Comparison of ENCODE assay signal across 9 cellular contexts in genomic region chr12:122893208-122894151, GRCh38. TPM values are rescaled to one million over a fixed set of nuclear protein-coding genes. Genes with fewer than 3 reads are reported as not detected.
DNase-seq lines count a peak whose midpoint lies in the region; ATAC-seq and TF ChIP-seq lines count a peak whose summit lies in the region.
"Had no signal": no experiment of that assay in that cellular context is flagged by ENCODE, and none has a peak within 500 bp of the region (broad histone marks: within the 10 kb centered on the region; RNA-seq: fewer than 3 reads in every experiment).

No MANE protein-coding gene starts in this region.

- 70 to 89% methylated on average over 7 of the region's 7 CpGs for WGBS in lung, 2 donors

- TF ChIP-seq CTCF in breast epithelium (IDR thresholded peaks at IDR 0.05) (no peak), lung (IDR thresholded peaks at IDR 0.05; ENCODE audit: control extremely low read depth, extremely low read depth) (no peak), tibial artery (IDR thresholded peaks at IDR 0.05) (no peak)

- no peaks in the 10 kb centered on the region for H3K9me3 Mint-ChIP-seq in activated T-cell treated with anti-CD3 and anti-CD28 coated beads, Interleukin-2, amount 50 U/mL, for 72 hours

- peaks cover 97% of the 10 kb centered on the region for H3K4me1 Mint-ChIP-seq in activated T-cell treated with anti-CD3 and anti-CD28 coated beads, Interleukin-2, amount 50 U/mL, for 72 hours (ENCODE audit: low read depth)

- H3K36me3 ChIP-seq in breast epithelium (no peaks in the 10 kb centered on the region), lung (ENCODE audit: control insufficient read depth in 2 of 2, insufficient read depth in 2 of 2, low read length in 2 of 2) (no peaks in the 10 kb centered on the region), tibial artery (no peaks in the 10 kb centered on the region)

- peaks cover 5 to 7% of the 10 kb centered on the region in 2 donors for H3K36me3 Mint-ChIP-seq in activated T-cell treated with anti-CD3 and anti-CD28 coated beads, Interleukin-2, amount 50 U/mL, for 72 hours (ENCODE audit: insufficient read depth in 2 of 2)

- intact Hi-C loops in breast epithelium (cut with DNase I; ENCODE audit: low total_unique reads) (no loop called here), tibial artery (cut with DNase I; ENCODE audit: low total_unique reads) (no loop called here)

- DNase-seq in activated T-cell treated with anti-CD3 and anti-CD28 coated beads, Interleukin-2, amount 50 U/mL, for 72 hours, result no peak
- no peak for DNase-seq in activated T-cell treated with anti-CD3 and anti-CD28 coated beads, Interleukin-2, amount 50 U/mL, for 48 hours
- DNase-seq in breast epithelium (ENCODE audit: low spot score in 2 of 2) (no peak), lung (ENCODE audit: low spot score) (no peak), tibial artery (no peak), NCI-H345 (lab: John Stamatoyannopoulos, UW) (no peak), GM19240 (ENCODE audit: insufficient read length, low spot score) (no peak), NCI-H748 treated with DMSO at 0.1 percent for 48 hours (lab: John Stamatoyannopoulos, UW) (no peak)
- DNase-seq: RPMI8226 had no signal

- H3K27me3 ChIP-seq in breast epithelium, result no peaks in the 10 kb centered on the region
- H3K27me3 ChIP-seq in lung (ENCODE audit: control insufficient read depth, insufficient read depth), result no peaks in the 10 kb centered on the region
- no peaks in the 10 kb centered on the region for H3K27me3 ChIP-seq in tibial artery

- TF ChIP-seq POLR2A in breast epithelium (IDR thresholded peaks at IDR 0.05), result no peak

- peaks cover 0 to 42% of the 10 kb centered on the region in 2 donors for H3K4me1 ChIP-seq in breast epithelium
- H3K4me1 ChIP-seq in lung (ENCODE audit: control insufficient read depth in 2 of 2, insufficient read depth in 2 of 2, low read length in 2 of 2), result peaks cover 15 to 33% of the 10 kb centered on the region in 2 donors
- H3K4me1 ChIP-seq in tibial artery, result peaks cover 0 to 76% (median 52%) of the 10 kb centered on the region in 4 donors

- H3K27ac Mint-ChIP-seq in activated T-cell treated with anti-CD3 and anti-CD28 coated beads, Interleukin-2, amount 50 U/mL, for 72 hours, result peak overlapping the region; percentile 8

- ATAC-seq in activated T-cell treated with anti-CD3 and anti-CD28 coated beads, Interleukin-2, amount 50 U/mL, for 72 hours (replicated peaks in 1 of 2), result no peak
- peak; percentile 15 for ATAC-seq in lung (ENCODE audit: insufficient read depth, low FRiP score)

- H3K9me3 ChIP-seq in breast epithelium (no peaks in the 10 kb centered on the region), lung (ENCODE audit: control insufficient read depth in 2 of 2, insufficient read depth in 1 of 2, low read length in 1 of 2) (no peaks in the 10 kb centered on the region), tibial artery (no peaks in the 10 kb centered on the region)

- H3K4me3 ChIP-seq in breast epithelium, result peak overlapping the region in 2 of 3 donors; percentile 92 to 93
- H3K4me3 ChIP-seq in lung, result no peak overlapping the region
- peak overlapping the region; percentile 87 to 95 for H3K4me3 ChIP-seq in tibial artery

- H3K27ac ChIP-seq in breast epithelium (peak overlapping the region; percentile 92 to 98), lung (ENCODE audit: low read depth in 1 of 2, low read length in 1 of 2) (peak overlapping the region; percentile 53 to 79), tibial artery (peak overlapping the region; percentile 90 to 95)

- H3K27me3 Mint-ChIP-seq in activated T-cell treated with anti-CD3 and anti-CD28 coated beads, Interleukin-2, amount 50 U/mL, for 72 hours (ENCODE audit: low read depth), result peaks cover 13% of the 10 kb centered on the region

- peak overlapping the region; percentile 44 to 91 for H3K4me3 Mint-ChIP-seq in activated T-cell treated with anti-CD3 and anti-CD28 coated beads, Interleukin-2, amount 50 U/mL, for 72 hours

RNA-seq across cellular contexts. Expression of gene VPS37B, which starts 2.4 kb away (rescaled TPM):
- total RNA-seq in activated T-cell treated with anti-CD3 and anti-CD28 coated beads, Interleukin-2, amount 50 U/mL, for 72 hours, result 10 to 100 TPM; 28.8 to 37.4 TPM
- total RNA-seq in breast epithelium, result 10 to 100 TPM; 15.4 to 37.8 (median 34.4) TPM
- total RNA-seq in lung, result 10 to 100 TPM; 43.1 to 44.1 TPM
- polyA plus RNA-seq in lung, result 10 to 100 TPM; 31.0 to 41.5 TPM

RNA-seq across cellular contexts. Expression of gene HIP1R, which starts 58.2 kb away (rescaled TPM):
- total RNA-seq in activated T-cell treated with anti-CD3 and anti-CD28 coated beads, Interleukin-2, amount 50 U/mL, for 72 hours, result 10 to 100 TPM; 20.0 to 28.1 TPM
- total RNA-seq in breast epithelium, result 10 to 100 TPM; 17.8 to 83.3 (median 49.5) TPM
- 10 to 100 TPM; 33.8 to 56.3 TPM for total RNA-seq in lung
- polyA plus RNA-seq in lung, result 10 to 100 TPM; 34.5 to 36.3 TPM
